In the genomic region with DNA sequence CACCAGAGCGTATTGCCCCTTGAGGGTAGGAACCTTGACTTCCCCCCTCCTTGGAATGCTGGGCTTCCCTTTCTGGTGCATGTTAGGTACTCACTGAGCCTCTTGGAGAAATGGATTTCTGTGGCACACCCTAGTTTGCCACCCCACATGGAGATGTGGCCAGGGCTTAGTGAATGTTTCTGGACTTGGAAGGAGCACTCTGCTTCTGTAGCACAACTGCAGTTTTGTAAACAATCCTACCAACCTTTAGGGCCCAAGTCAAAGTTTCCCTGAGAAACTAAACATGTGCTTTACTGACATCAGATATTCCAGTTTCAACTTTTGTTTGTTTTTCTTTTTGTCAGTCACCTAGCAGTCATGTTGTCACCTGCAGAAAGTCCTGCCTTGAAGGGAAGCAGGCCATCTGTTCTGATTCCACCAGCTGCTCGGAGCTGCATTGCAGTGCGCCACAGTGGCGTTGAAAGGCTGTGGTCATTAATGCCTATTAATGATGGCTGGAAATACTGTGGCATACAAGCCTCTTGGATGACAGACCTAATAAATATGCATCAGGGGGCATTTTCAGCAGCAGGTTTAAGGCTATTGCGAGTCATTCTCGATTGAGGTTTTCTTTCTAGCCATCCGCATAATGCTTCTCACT, we compare ENCODE assay signal across 19 cellular contexts. TPM values are rescaled to one million over a fixed set of nuclear protein-coding genes. Genes with fewer than 3 reads are reported as not detected.
A peak's percentile ranks its signal among the peaks of the same experiment; 100 is the strongest.
DNase-seq lines count a peak whose midpoint lies in the region; ATAC-seq and TF ChIP-seq lines count a peak whose summit lies in the region.
"Had no signal": no experiment of that assay in that cellular context is flagged by ENCODE, and none has a peak within 500 bp of the region (broad histone marks: within the 10 kb centered on the region; RNA-seq: fewer than 3 reads in every experiment).

No MANE protein-coding gene starts in this region.

- H3K9me2 ChIP-seq in neural cell (ENCODE audit: insufficient read depth, low read length) = no peaks in the 10 kb centered on the region

- ATAC-seq in HG03439 (IDR thresholded peaks at IDR 0.05; ENCODE audit: unreplicated experiment) (no peak), GM21423 (IDR thresholded peaks at IDR 0.05; ENCODE audit: unreplicated experiment) (no peak), HG02981 (IDR thresholded peaks at IDR 0.05; ENCODE audit: unreplicated experiment) (no peak)
- ATAC-seq: left cardiac atrium, sciatic nerve had no signal

- DNase-seq in DMS153 (lab: John Stamatoyannopoulos, UW) = peak; percentile 57
- DNase-seq in NCI-H1105 treated with DMSO at 0.1 percent for 48 hours (lab: John Stamatoyannopoulos, UW) = peak; percentile 78
- peak; percentile 71 to 73 for DNase-seq in SHP77 (lab: John Stamatoyannopoulos, UW)
- no peak for DNase-seq in NCI-H1930 (lab: John Stamatoyannopoulos, UW)
- DNase-seq: activated CD4-positive, alpha-beta T cell treated with anti-CD3 and anti-CD28 coated beads, Interleukin-2, amount 10 ng/mL, durations not matched to agents 7 days and 5 days; activated naive CD4-positive, alpha-beta T cell treated with anti-CD3 and anti-CD28 coated beads, Interleukin-2, amount 10 ng/mL, durations not matched to agents 7 days and 5 days; activated T-cell treated with anti-CD3 and anti-CD28 coated beads for 4 hours; foreskin melanocyte; GOT3; Karpas-422; left cardiac atrium; NCI-H1436; stimulated activated CD4-positive, alpha-beta T cell treated with anti-CD3 and anti-CD28 coated beads, Interleukin-2, amount 100 ng/mL, for 24 hours had no signal

- peaks cover 81% of the 10 kb centered on the region for H3K79me2 ChIP-seq in neural cell (replicated peaks; ENCODE audit: insufficient read depth, low read length)

- no peak for TF ChIP-seq EP300 in neural cell (conservative IDR thresholded peaks at IDR 0.05; ENCODE audit: poor library complexity, severe bottlenecking)

- H3F3A ChIP-seq in neural cell (ENCODE audit: insufficient read depth, low read length, poor library complexity, severe bottlenecking) = peaks cover 3% of the 10 kb centered on the region

- peak overlapping the region; percentile 50 for H3K4me3 ChIP-seq in neural cell (ENCODE audit: low read length)
- H3K4me3 ChIP-seq: coronary artery had no signal

- no peaks in the 10 kb centered on the region for H3K36me3 ChIP-seq in neural cell (ENCODE audit: insufficient read depth, low read length)

- TF ChIP-seq CTCF in neural cell (IDR thresholded peaks at IDR 0.05; ENCODE audit: poor library complexity, severe bottlenecking) = no peak

- peak overlapping the region; percentile 27 for H3K27ac ChIP-seq in neural cell (ENCODE audit: low read length)
- H3K27ac ChIP-seq: coronary artery had no signal

- H3K27me3 ChIP-seq in neural cell (ENCODE audit: insufficient read depth, low read depth, low read length) = no peaks in the 10 kb centered on the region

- no peak for TF ChIP-seq RAD21 in neural cell (conservative IDR thresholded peaks at IDR 0.05)

- no peaks in the 10 kb centered on the region for H4K20me1 ChIP-seq in neural cell (ENCODE audit: insufficient read depth)

- peak overlapping the region; percentile 30 for H3K9ac ChIP-seq in neural cell (ENCODE audit: low read length)

- H3K9me3 ChIP-seq in neural cell (ENCODE audit: low read length) = no peaks in the 10 kb centered on the region

- no peak overlapping the region for H2AFZ ChIP-seq in neural cell (ENCODE audit: low read depth, low read length)

- peak overlapping the region; percentile 45 for H3K4me2 ChIP-seq in neural cell (ENCODE audit: low read length)

TF ChIP-seq in neural cell, 6 proteins besides CTCF, POLR2A, EP300 and RAD21:
- TF ChIP-seq SMC3 (conservative IDR thresholded peaks at IDR 0.05; ENCODE audit: poor library complexity) (no peak), MXI1 (conservative IDR thresholded peaks at IDR 0.05; ENCODE audit: poor library complexity, severe bottlenecking) (no peak), TAF1 (IDR thresholded peaks at IDR 0.05; ENCODE audit: low read depth) (no peak), EZH2 (IDR thresholded peaks at IDR 0.05; ENCODE audit: borderline replicate concordance, insufficient read depth, low read length, poor library complexity, severe bottlenecking) (no peak), POLR2AphosphoS5 (IDR thresholded peaks at IDR 0.05) (no peak)
- TF ChIP-seq, protein P1, sequence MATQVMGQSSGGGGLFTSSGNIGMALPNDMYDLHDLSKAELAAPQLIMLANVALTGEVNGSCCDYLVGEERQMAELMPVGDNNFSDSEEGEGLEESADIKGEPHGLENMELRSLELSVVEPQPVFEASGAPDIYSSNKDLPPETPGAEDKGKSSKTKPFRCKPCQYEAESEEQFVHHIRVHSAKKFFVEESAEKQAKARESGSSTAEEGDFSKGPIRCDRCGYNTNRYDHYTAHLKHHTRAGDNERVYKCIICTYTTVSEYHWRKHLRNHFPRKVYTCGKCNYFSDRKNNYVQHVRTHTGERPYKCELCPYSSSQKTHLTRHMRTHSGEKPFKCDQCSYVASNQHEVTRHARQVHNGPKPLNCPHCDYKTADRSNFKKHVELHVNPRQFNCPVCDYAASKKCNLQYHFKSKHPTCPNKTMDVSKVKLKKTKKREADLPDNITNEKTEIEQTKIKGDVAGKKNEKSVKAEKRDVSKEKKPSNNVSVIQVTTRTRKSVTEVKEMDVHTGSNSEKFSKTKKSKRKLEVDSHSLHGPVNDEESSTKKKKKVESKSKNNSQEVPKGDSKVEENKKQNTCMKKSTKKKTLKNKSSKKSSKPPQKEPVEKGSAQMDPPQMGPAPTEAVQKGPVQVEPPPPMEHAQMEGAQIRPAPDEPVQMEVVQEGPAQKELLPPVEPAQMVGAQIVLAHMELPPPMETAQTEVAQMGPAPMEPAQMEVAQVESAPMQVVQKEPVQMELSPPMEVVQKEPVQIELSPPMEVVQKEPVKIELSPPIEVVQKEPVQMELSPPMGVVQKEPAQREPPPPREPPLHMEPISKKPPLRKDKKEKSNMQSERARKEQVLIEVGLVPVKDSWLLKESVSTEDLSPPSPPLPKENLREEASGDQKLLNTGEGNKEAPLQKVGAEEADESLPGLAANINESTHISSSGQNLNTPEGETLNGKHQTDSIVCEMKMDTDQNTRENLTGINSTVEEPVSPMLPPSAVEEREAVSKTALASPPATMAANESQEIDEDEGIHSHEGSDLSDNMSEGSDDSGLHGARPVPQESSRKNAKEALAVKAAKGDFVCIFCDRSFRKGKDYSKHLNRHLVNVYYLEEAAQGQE (IDR thresholded peaks at IDR 0.05; ENCODE audit: borderline replicate concordance) = no peak
TF ChIP-seq in neural cell: peak in this region for 0.

RNA-seq across cellular contexts. Expression of a gene that starts 7.7 kb away (rescaled TPM):
- 4.5 and 5.3 TPM in 2 replicates for polyA plus RNA-seq in neural cell
- 14.1 and 14.9 TPM in 2 replicates for polyA minus RNA-seq in neural cell

Comparison
In these comparisons a context has a peak if more than half of its experiments do, and no peak if none do; other contexts are left out.
1. DNase-seq: peak in DMS153 (single experiment), NCI-H1105 treated with DMSO at 0.1 percent for 48 hours (single experiment) and SHP77 (2 of 2); none in NCI-H1930 (0 of 2).